Comparison of ENCODE assay signal across 8 cellular contexts in the genomic region with DNA sequence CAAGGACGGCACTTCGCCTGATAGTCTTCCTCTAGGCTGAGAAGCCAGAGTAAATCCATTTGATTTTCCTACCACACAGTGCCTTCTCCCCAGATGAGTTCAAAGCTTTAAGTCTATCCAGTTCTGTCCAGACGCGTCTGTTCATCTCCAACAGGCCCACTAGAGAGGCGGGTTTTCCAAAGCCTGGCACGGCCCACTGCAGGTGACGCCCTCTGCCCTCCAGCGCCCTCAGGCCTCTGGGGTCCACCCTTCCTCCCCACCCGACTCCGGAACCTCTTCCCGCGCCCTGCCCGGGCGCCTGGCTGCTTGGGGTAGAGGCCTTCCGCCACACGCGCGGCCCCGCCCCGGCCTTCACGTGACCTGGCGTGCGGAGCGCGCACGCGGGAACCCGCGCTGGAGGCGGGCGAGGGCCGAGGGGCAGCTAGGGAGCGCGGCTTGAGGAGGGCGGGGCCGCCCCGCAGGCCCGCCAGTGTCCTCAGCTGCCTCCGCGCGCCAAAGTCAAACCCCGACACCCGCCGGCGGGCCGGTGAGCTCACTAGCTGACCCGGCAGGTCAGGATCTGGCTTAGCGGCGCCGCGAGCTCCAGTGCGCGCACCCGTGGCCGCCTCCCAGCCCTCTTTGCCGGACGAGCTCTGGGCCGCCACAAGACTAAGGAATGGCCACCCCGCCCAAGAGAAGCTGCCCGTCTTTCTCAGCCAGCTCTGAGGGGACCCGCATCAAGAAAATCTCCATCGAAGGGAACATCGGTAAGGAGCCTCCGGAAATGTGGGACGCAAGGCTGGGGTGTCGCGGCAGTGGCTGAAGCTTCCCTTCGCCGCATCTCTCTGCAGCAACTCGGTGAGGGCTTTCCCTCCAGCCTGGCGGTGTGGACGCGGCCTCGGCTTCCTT. TPM values are rescaled to one million over a fixed set of nuclear protein-coding genes. Genes with fewer than 3 reads are reported as not detected.
A peak's percentile ranks its signal among the peaks of the same experiment; 100 is the strongest.
DNase-seq lines count a peak whose midpoint lies in the region; ATAC-seq and TF ChIP-seq lines count a peak whose summit lies in the region.

A gene (plus strand): TSS at position 469 of the 888 bp plus-strand sequence. CDS start 187 bp downstream, at position 656.

- no peaks in the 10 kb centered on the region for H3K9me3 ChIP-seq in esophagus squamous epithelium

- H3K27me3 ChIP-seq in esophagus squamous epithelium: no peaks in the 10 kb centered on the region

- TF ChIP-seq POLR2A in esophagus squamous epithelium (IDR thresholded peaks at IDR 0.05): peak in 3 of 4 donors; percentile 64 to 89 (median 77)

- ATAC-seq in GM21717 (IDR thresholded peaks at IDR 0.05; ENCODE audit: unreplicated experiment): peak; percentile 81

- peaks cover 0 to 58% (median 20%) of the 10 kb centered on the region in 3 donors for H3K4me1 ChIP-seq in esophagus squamous epithelium

- peak within 1 kb of the TSS; percentile 93 for H3K4me3 ChIP-seq in Jurkat, Clone E6-1 (ENCODE audit: low read length)
- H3K4me3 ChIP-seq in esophagus squamous epithelium: peak within 1 kb of the TSS; percentile 73 to 89 (median 79)

- H3K27ac ChIP-seq in esophagus squamous epithelium: peak within 1 kb of the TSS; percentile 85 to 93 (median 91)

- DNase-seq in DMS53 treated with DMSO at 0.1 percent for 48 hours (lab: John Stamatoyannopoulos, UW; ENCODE audit: unreplicated experiment) (peak; percentile 74), esophagus squamous epithelium (lab: John Stamatoyannopoulos, UW) (peak; percentile 56), myocyte (ENCODE audit: low read depth) (peak; percentile 94)
- peak; percentile 86 for DNase-seq in Jurkat, Clone E6-1 (ENCODE audit: low read depth, low spot score)
- DNase-seq in activated T-cell treated with anti-CD3 and anti-CD28 coated beads, Interleukin-2, amount 50 U/mL, for 48 hours: peak; percentile 91 to 93
- DNase-seq in stimulated activated CD8-positive, alpha-beta memory T cell treated with anti-CD3 and anti-CD28 coated beads, Interleukin-7, amount 100 ng/mL, for 4 hours (ENCODE audit: low read depth in 2 of 2): peak; percentile 55 to 83

- TF ChIP-seq CTCF in esophagus squamous epithelium (IDR thresholded peaks at IDR 0.05): peak in 1 of 6 experiments; percentile 35

- WGBS in esophagus squamous epithelium, 2 donors: 0% methylated on average over 3 to 17 of the region's 74 CpGs

- H3K36me3 ChIP-seq in esophagus squamous epithelium: peaks cover 0 to 3% (median 0%) of the 10 kb centered on the region in 3 donors

- intact Hi-C loops in esophagus squamous epithelium (cut with DNase I): loop anchor here (10.0 kb wide), 1 partner anchor 89 kb away; a partner anchor contains a TSS

TF ChIP-seq in PFSK-1, 5 proteins besides CTCF, POLR2A, EP300 and RAD21:
- TF ChIP-seq POLR2AphosphoS5 (IDR thresholded peaks at IDR 0.05; ENCODE audit: low read depth, low read length): peak; percentile 82
- TF ChIP-seq TAF1 (IDR thresholded peaks at IDR 0.05; ENCODE audit: borderline replicate concordance, insufficient read depth, low read length): 0 out of 2 replicates have a peak, but pooled peaks have one; percentile 57
- TF ChIP-seq, protein P1, sequence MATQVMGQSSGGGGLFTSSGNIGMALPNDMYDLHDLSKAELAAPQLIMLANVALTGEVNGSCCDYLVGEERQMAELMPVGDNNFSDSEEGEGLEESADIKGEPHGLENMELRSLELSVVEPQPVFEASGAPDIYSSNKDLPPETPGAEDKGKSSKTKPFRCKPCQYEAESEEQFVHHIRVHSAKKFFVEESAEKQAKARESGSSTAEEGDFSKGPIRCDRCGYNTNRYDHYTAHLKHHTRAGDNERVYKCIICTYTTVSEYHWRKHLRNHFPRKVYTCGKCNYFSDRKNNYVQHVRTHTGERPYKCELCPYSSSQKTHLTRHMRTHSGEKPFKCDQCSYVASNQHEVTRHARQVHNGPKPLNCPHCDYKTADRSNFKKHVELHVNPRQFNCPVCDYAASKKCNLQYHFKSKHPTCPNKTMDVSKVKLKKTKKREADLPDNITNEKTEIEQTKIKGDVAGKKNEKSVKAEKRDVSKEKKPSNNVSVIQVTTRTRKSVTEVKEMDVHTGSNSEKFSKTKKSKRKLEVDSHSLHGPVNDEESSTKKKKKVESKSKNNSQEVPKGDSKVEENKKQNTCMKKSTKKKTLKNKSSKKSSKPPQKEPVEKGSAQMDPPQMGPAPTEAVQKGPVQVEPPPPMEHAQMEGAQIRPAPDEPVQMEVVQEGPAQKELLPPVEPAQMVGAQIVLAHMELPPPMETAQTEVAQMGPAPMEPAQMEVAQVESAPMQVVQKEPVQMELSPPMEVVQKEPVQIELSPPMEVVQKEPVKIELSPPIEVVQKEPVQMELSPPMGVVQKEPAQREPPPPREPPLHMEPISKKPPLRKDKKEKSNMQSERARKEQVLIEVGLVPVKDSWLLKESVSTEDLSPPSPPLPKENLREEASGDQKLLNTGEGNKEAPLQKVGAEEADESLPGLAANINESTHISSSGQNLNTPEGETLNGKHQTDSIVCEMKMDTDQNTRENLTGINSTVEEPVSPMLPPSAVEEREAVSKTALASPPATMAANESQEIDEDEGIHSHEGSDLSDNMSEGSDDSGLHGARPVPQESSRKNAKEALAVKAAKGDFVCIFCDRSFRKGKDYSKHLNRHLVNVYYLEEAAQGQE (IDR thresholded peaks at IDR 0.05; ENCODE audit: insufficient read depth in 1 of 2, low read depth in 2 of 2, low read length in 2 of 2): no peak
- TF ChIP-seq FOXP2 (optimal IDR thresholded peaks at IDR 0.05; ENCODE audit: borderline replicate concordance, extremely low read depth, extremely low read length, insufficient read depth): peak; percentile 85
- no peak for TF ChIP-seq SIN3A (IDR thresholded peaks at IDR 0.05; ENCODE audit: borderline replicate concordance, insufficient read depth, low read length)
TF ChIP-seq in PFSK-1: peak in this region for 3.

RNA-seq across cellular contexts. Expression of the gene that starts here (rescaled TPM):
- 61.2 TPM for polyA plus RNA-seq in Jurkat, Clone E6-1 (2012; ENCODE audit: insufficient read depth, insufficient read length)
- 4.7 TPM for polyA plus RNA-seq in PFSK-1 (2012; ENCODE audit: insufficient read length, low read depth)
- total RNA-seq in esophagus squamous epithelium (10 to 100 TPM in 3 of 4 donors, 1 to 10 TPM in 1; 8.5 to 22.1 (median 15.9) TPM), myocyte (19.0 and 27.2 TPM in 2 replicates)
- polyA plus RNA-seq in myocyte (2012): 6.7 TPM

Comparison
In these comparisons a context has a peak if more than half of its experiments do, and no peak if none do; other contexts are left out.
1. Peak in every context shown above with its lines: DNase-seq, ATAC-seq, H3K4me3 ChIP-seq and H3K27ac ChIP-seq.